ENCODE assay signal across 16 cellular contexts in genomic region chr4:34878961-34879360, GRCh38.
"Had no signal": no experiment of that assay in that cellular context is flagged by ENCODE, and none has a peak within 500 bp of the region (broad histone marks: within the 10 kb centered on the region; RNA-seq: fewer than 3 reads in every experiment).

No MANE protein-coding gene starts in this region.

- H3K4me1 ChIP-seq: body of pancreas, foreskin keratinocyte, parathyroid adenoma, stomach, testis, upper lobe of left lung had no signal

- H3K9me3 ChIP-seq: body of pancreas, testis, upper lobe of left lung had no signal

- H3K27ac ChIP-seq: body of pancreas, dorsolateral prefrontal cortex, foreskin keratinocyte, parathyroid adenoma, stomach, testis, upper lobe of left lung had no signal

- H3K36me3 ChIP-seq: stomach, upper lobe of left lung had no signal

- DNase-seq: activated CD4-positive, alpha-beta T cell treated with anti-CD3 and anti-CD28 coated beads, Interleukin-2, amount 10 ng/mL, durations not matched to agents 24 days and 14 days; activated CD8-positive, alpha-beta T cell treated with anti-CD3 and anti-CD28 coated beads for 36 hours; activated naive CD4-positive, alpha-beta T cell; activated T-cell treated with anti-CD3 and anti-CD28 coated beads, Interleukin-2, amount 50 U/mL, for 1 hour; body of pancreas; central memory CD4-positive, alpha-beta T cell; dorsolateral prefrontal cortex; foreskin keratinocyte; kidney; stimulated activated CD4-positive, alpha-beta T cell treated with anti-CD3 and anti-CD28 coated beads, Interleukin-4, amount 100 ng/mL, for 1 hour; stomach; testis; upper lobe of left lung had no signal

- H3K4me3 ChIP-seq: body of pancreas, dorsolateral prefrontal cortex, lung, smooth muscle cell, stomach, testis, upper lobe of left lung had no signal

- H3K27me3 ChIP-seq: body of pancreas, dorsolateral prefrontal cortex, foreskin keratinocyte, stomach, testis, upper lobe of left lung had no signal
